Comparison of ENCODE assay signal across 12 cellular contexts in genomic region chr20:63855363-63856110, GRCh38. TPM values are rescaled to one million over a fixed set of nuclear protein-coding genes. Genes with fewer than 3 reads are reported as not detected.
A peak's percentile ranks its signal among the peaks of the same experiment; 100 is the strongest.
DNase-seq lines count a peak whose midpoint lies in the region; ATAC-seq, FAIRE-seq and TF ChIP-seq lines count a peak whose summit lies in the region.
"Had no signal": no experiment of that assay in that cellular context is flagged by ENCODE, and none has a peak within 500 bp of the region (broad histone marks: within the 10 kb centered on the region; RNA-seq: fewer than 3 reads in every experiment).

No MANE protein-coding gene starts in this region.

- in situ Hi-C loops in HepG2 (cut with HindIII; ENCODE audit: extremely low pct_ligation_motif_present, low pct_unique_long_range_greater_than_20kb): loop anchor here (5.0 kb wide), 3 partner anchors 33 to 148 kb away; partner anchors contain the start of genes ARFRP1 and ZGPAT

- TF ChIP-seq POLR2A in HepG2 (IDR thresholded peaks at IDR 0.05; ENCODE audit: insufficient read depth in 1 of 2, low read depth in 2 of 2, low read length in 2 of 2): no peak

- H3K27me3 ChIP-seq in HUES6 (ENCODE audit: control insufficient read depth, insufficient read depth, low read length) (no peaks in the 10 kb centered on the region), endodermal cell (ENCODE audit: control insufficient read depth, insufficient read depth, low read length, poor library complexity, severe bottlenecking) (no peaks in the 10 kb centered on the region), HepG2 (ENCODE audit: control insufficient read depth in 1 of 2, insufficient read depth in 2 of 2, low read length in 2 of 2) (peaks cover 3 to 11% of the 10 kb centered on the region in 2 experiments; a peak in 4 of 5 replicates)

- no TSS peak for BruUV-seq in HepG2 (replicated peaks; lab: Mats Ljungman, UMichigan)

- H3K27me3 Mint-ChIP-seq in endodermal cell (ENCODE audit: insufficient read depth): peaks cover 8% of the 10 kb centered on the region

- CTCF ChIA-PET in HepG2 (lab: Yijun Ruan, JAX; ENCODE audit: low intra/inter-chr PET ratio, low total read pairs): no interaction called here

- intact Hi-C loops in HepG2 (cut with micrococcal nuclease; ENCODE audit: unreplicated experiment): no loop called here
- intact Hi-C loops in left colon (cut with DNase I, micrococcal nuclease): no loop called here

- H3K4me2 ChIP-seq in HepG2 (ENCODE audit: low read depth, low read length): peak overlapping the region; percentile 93

- H3K9ac ChIP-seq in HUES6 (ENCODE audit: low read length) (peak overlapping the region; percentile 57), endodermal cell (ENCODE audit: extremely low read depth, low read length, poor library complexity, severe bottlenecking) (no peak overlapping the region), HepG2 (ENCODE audit: insufficient read depth, low read depth, low read length) (peak overlapping the region; percentile 68; the same call in 1 of the 2 replicates)

- H3K4me1 ChIP-seq in HUES6 (ENCODE audit: control insufficient read depth, insufficient read depth, low read length) (peaks cover 54% of the 10 kb centered on the region), endodermal cell (ENCODE audit: control insufficient read depth, insufficient read depth, low read length) (peaks cover 4% of the 10 kb centered on the region), HepG2 (ENCODE audit: insufficient read depth, low read length) (peaks cover 62% of the 10 kb centered on the region)

- no peaks in the 10 kb centered on the region for H4K20me1 ChIP-seq in HepG2 (ENCODE audit: insufficient read depth, low read length)

- peak; percentile 1 for ATAC-seq in HepG2
- no peak for ATAC-seq in GM18502 (IDR thresholded peaks at IDR 0.05; ENCODE audit: poor library complexity, unreplicated experiment)
- no peak for ATAC-seq in left colon
- ATAC-seq in HG02840 (IDR thresholded peaks at IDR 0.05; ENCODE audit: low FRiP score, unreplicated experiment): no peak

- H3K9me3 ChIP-seq in HUES6 (ENCODE audit: control insufficient read depth, insufficient read depth, low read depth, low read length) (no peaks in the 10 kb centered on the region), endodermal cell (ENCODE audit: control insufficient read depth, low read length) (no peaks in the 10 kb centered on the region), HepG2 (ENCODE audit: low read length) (no peaks in the 10 kb centered on the region)

- 81% methylated on average over 14 to 36 of the region's 36 CpGs for WGBS in endodermal cell (ENCODE audit: insufficient coverage in 1 of 2, insufficient read length in 1 of 2), 2 experiments
- WGBS in HepG2 (ENCODE audit: low lambda C conversion rate): 24% methylated on average over 28 of the region's 36 CpGs

- TF ChIP-seq RAD21 in HepG2 (CRISPR knock-in tag; IDR thresholded peaks at IDR 0.05): no peak

- no peaks in the 10 kb centered on the region for H3K36me3 ChIP-seq in HUES6 (ENCODE audit: control insufficient read depth, insufficient read depth, low read length)
- H3K36me3 ChIP-seq in endodermal cell (ENCODE audit: control insufficient read depth, insufficient read depth, low read length): no peaks in the 10 kb centered on the region
- H3K36me3 ChIP-seq in HepG2 (replicated peaks in 1 of 2; ENCODE audit: control insufficient read depth in 1 of 2, insufficient read depth in 2 of 2, low read length in 2 of 2): no peaks in the 10 kb centered on the region

- peak overlapping the region; percentile 47 for H3K4me3 ChIP-seq in HUES6 (ENCODE audit: low read depth, low read length)
- H3K4me3 ChIP-seq in endodermal cell (ENCODE audit: low read length): no peak overlapping the region
- peak overlapping the region; percentile 60 to 83 (median 66) for H3K4me3 ChIP-seq in HepG2 (replicated peaks in 1 of 3; ENCODE audit: insufficient read depth in 1 of 3, low read depth in 2 of 3, low read length in 3 of 3)

- TF ChIP-seq CTCF in endodermal cell (conservative IDR thresholded peaks at IDR 0.05): no peak
- TF ChIP-seq CTCF in HepG2 (CRISPR knock-in tag; IDR thresholded peaks at IDR 0.05): no peak

- no peak overlapping the region for H2AFZ ChIP-seq in HepG2 (ENCODE audit: low read length)

- TF ChIP-seq EP300 in HepG2 (IDR thresholded peaks at IDR 0.05; ENCODE audit: low read depth in 2 of 2, low read length in 2 of 2) (no peak), HepG2 (CRISPR knock-in tag; IDR thresholded peaks at IDR 0.05; ENCODE audit: borderline replicate concordance) (no peak)

- no peak overlapping the region for H3K27ac Mint-ChIP-seq in endodermal cell
- H3K27ac Mint-ChIP-seq: activated CD4-positive, alpha-beta T cell treated with anti-CD3 and anti-CD28 coated beads, Interleukin-2, amount 10 ng/mL, durations not matched to agents 7 days and 5 days had no signal

- H3K36me3 Mint-ChIP-seq in endodermal cell (ENCODE audit: low read depth): no peaks in the 10 kb centered on the region

- peaks cover 21% of the 10 kb centered on the region for H3K4me1 Mint-ChIP-seq in endodermal cell

- H3K9me3 Mint-ChIP-seq in endodermal cell: no peaks in the 10 kb centered on the region
- H3K9me3 Mint-ChIP-seq: activated CD4-positive, alpha-beta T cell treated with anti-CD3 and anti-CD28 coated beads, Interleukin-2, amount 10 ng/mL, durations not matched to agents 7 days and 5 days had no signal

- DNase-seq in endodermal cell (peak; percentile 62), HepG2 (ENCODE audit: low spot score) (no peak), substantia nigra (lab: John Stamatoyannopoulos, UW) (no peak), left colon (no peak), NCI-H2196 (lab: John Stamatoyannopoulos, UW; ENCODE audit: unreplicated experiment) (no peak)
- DNase-seq: activated CD4-positive, alpha-beta T cell treated with anti-CD3 and anti-CD28 coated beads, Interleukin-2, amount 10 ng/mL, durations not matched to agents 7 days and 5 days; cortex of kidney; NCI-H526; stimulated activated CD4-positive, alpha-beta T cell treated with anti-CD3 and anti-CD28 coated beads, Interleukin-4, amount 100 ng/mL, for 4 hours had no signal

- FAIRE-seq in HepG2 (lab: Jason Lieb, UNC): no peak

- no peak overlapping the region for H3K4me3 Mint-ChIP-seq in endodermal cell
- H3K4me3 Mint-ChIP-seq: activated CD4-positive, alpha-beta T cell treated with anti-CD3 and anti-CD28 coated beads, Interleukin-2, amount 10 ng/mL, durations not matched to agents 7 days and 5 days had no signal

- no peak overlapping the region for H3K27ac ChIP-seq in HUES6 (ENCODE audit: low read depth, low read length)
- H3K27ac ChIP-seq in endodermal cell (ENCODE audit: low read depth, low read length): no peak overlapping the region
- H3K27ac ChIP-seq in HepG2 (ENCODE audit: extremely low read length, insufficient read depth, low read length): no peak overlapping the region
- peak overlapping the region; percentile 13 for H3K27ac ChIP-seq in substantia nigra (ENCODE audit: low read depth, low read length, poor library complexity, severe bottlenecking)

- POLR2A ChIA-PET in HepG2 (lab: Yijun Ruan, JAX): interaction anchor here (1.1 to 3.7 kb wide), 8 partner anchors 8 to 203 kb away, joined by 3 to 59 read pairs (median 6); partner anchors contain the start of genes ARFRP1, TPD52L2 and ZGPAT

- no peaks in the 10 kb centered on the region for H3K79me2 ChIP-seq in HepG2 (ENCODE audit: insufficient read depth, low read length)

RNA-seq across cellular contexts. Expression of gene ABHD16B, which starts 5.8 kb away (rescaled TPM):
- total RNA-seq in endodermal cell (not detected), HepG2 (2016; rRNA removed; fragmentation: Illumina TruSeq; extraction: Trizol) (not detected in 2 replicates), left colon (not detected)
- not detected for polyA plus RNA-seq in endodermal cell (2013, experiment 1 of 2)
- not detected for polyA plus RNA-seq in endodermal cell (2013, experiment 2 of 2)
- not detected in 2 replicates for total RNA-seq in HepG2 (2016; cell fraction: cytosol; rRNA removed; fragmentation: Illumina TruSeq; extraction: Trizol; ENCODE audit: low read depth)
- not detected in 2 replicates for total RNA-seq in HepG2 (2016; cell fraction: insoluble cytoplasmic fraction; rRNA removed; fragmentation: Illumina TruSeq; extraction: Trizol)
- total RNA-seq in HepG2 (2016; cell fraction: membrane; rRNA removed; fragmentation: Illumina TruSeq; extraction: Trizol): not detected in 2 replicates
- total RNA-seq in HepG2 (2016; cell fraction: nucleus; rRNA removed; fragmentation: Illumina TruSeq; extraction: Trizol): not detected in 2 replicates
- polyA plus RNA-seq in HepG2 (2011; rRNA removed): not detected in 2 replicates
- not detected in 2 replicates for polyA plus RNA-seq in HepG2 (2011; cell fraction: cytosol; rRNA removed)
- not detected in 2 replicates for polyA plus RNA-seq in HepG2 (2011; cell fraction: nucleus; rRNA removed)
- polyA plus RNA-seq in HepG2 (2012): not detected in 2 replicates
- not detected in 2 replicates for polyA plus RNA-seq in HepG2 (2016; cell fraction: cytosol; fragmentation: Illumina TruSeq; extraction: Trizol; ENCODE audit: low read depth)
- polyA plus RNA-seq in HepG2 (2016; cell fraction: insoluble cytoplasmic fraction; fragmentation: Illumina TruSeq; extraction: Trizol; ENCODE audit: low read depth): not detected in 2 replicates
- not detected in 2 replicates for polyA plus RNA-seq in HepG2 (2016; cell fraction: membrane; fragmentation: Illumina TruSeq; extraction: Trizol; ENCODE audit: low read depth)
- polyA plus RNA-seq in HepG2 (2016; cell fraction: nucleus; fragmentation: Illumina TruSeq; extraction: Trizol; ENCODE audit: insufficient read depth, low read depth): not detected in 2 replicates
- polyA minus RNA-seq in HepG2 (2011; rRNA and poly(A)+ RNA removed; ENCODE audit: low replicate concordance): not detected in 2 replicates
- not detected in 2 replicates for polyA minus RNA-seq in HepG2 (2011; cell fraction: cytosol; rRNA and poly(A)+ RNA removed)
- not detected in 2 replicates for polyA minus RNA-seq in HepG2 (2011; cell fraction: nucleus; rRNA and poly(A)+ RNA removed)
- total RNA-seq: activated CD4-positive, alpha-beta T cell treated with anti-CD3 and anti-CD28 coated beads, Interleukin-2, amount 10 ng/mL, durations not matched to agents 7 days and 5 days had no signal

RNA-seq across cellular contexts. Expression of gene TPD52L2, which starts 9.5 kb away (rescaled TPM):
- 10 to 100 TPM; 68.3 to 85.2 TPM for total RNA-seq in endodermal cell
- polyA plus RNA-seq in endodermal cell (2013, experiment 1 of 2): 68.0 TPM
- polyA plus RNA-seq in endodermal cell (2013, experiment 2 of 2): 64.1 TPM
- total RNA-seq in HepG2 (2016; rRNA removed; fragmentation: Illumina TruSeq; extraction: Trizol): 156 and 187 TPM in 2 replicates
- total RNA-seq in HepG2 (2016; cell fraction: cytosol; rRNA removed; fragmentation: Illumina TruSeq; extraction: Trizol; ENCODE audit: low read depth): 17.3 and 18.9 TPM in 2 replicates
- total RNA-seq in HepG2 (2016; cell fraction: insoluble cytoplasmic fraction; rRNA removed; fragmentation: Illumina TruSeq; extraction: Trizol): 159 and 183 TPM in 2 replicates
- 68.0 and 74.8 TPM in 2 replicates for total RNA-seq in HepG2 (2016; cell fraction: membrane; rRNA removed; fragmentation: Illumina TruSeq; extraction: Trizol)
- total RNA-seq in HepG2 (2016; cell fraction: nucleus; rRNA removed; fragmentation: Illumina TruSeq; extraction: Trizol): 80.6 and 85.7 TPM in 2 replicates
- polyA plus RNA-seq in HepG2 (2011; rRNA removed): 184 and 198 TPM in 2 replicates
- 197 and 204 TPM in 2 replicates for polyA plus RNA-seq in HepG2 (2011; cell fraction: cytosol; rRNA removed)
- polyA plus RNA-seq in HepG2 (2011; cell fraction: nucleus; rRNA removed): 163 and 169 TPM in 2 replicates
- 96.3 and 115 TPM in 2 replicates for polyA plus RNA-seq in HepG2 (2012)
- 18.7 and 19.4 TPM in 2 replicates for polyA plus RNA-seq in HepG2 (2016; cell fraction: cytosol; fragmentation: Illumina TruSeq; extraction: Trizol; ENCODE audit: low read depth)
- polyA plus RNA-seq in HepG2 (2016; cell fraction: insoluble cytoplasmic fraction; fragmentation: Illumina TruSeq; extraction: Trizol; ENCODE audit: low read depth): 188 and 207 TPM in 2 replicates
- polyA plus RNA-seq in HepG2 (2016; cell fraction: membrane; fragmentation: Illumina TruSeq; extraction: Trizol; ENCODE audit: low read depth): 59.6 and 59.7 TPM in 2 replicates
- 162 and 173 TPM in 2 replicates for polyA plus RNA-seq in HepG2 (2016; cell fraction: nucleus; fragmentation: Illumina TruSeq; extraction: Trizol; ENCODE audit: insufficient read depth, low read depth)
- 128 and 150 TPM in 2 replicates for polyA minus RNA-seq in HepG2 (2011; rRNA and poly(A)+ RNA removed; ENCODE audit: low replicate concordance)
- 114 and 118 TPM in 2 replicates for polyA minus RNA-seq in HepG2 (2011; cell fraction: cytosol; rRNA and poly(A)+ RNA removed)
- polyA minus RNA-seq in HepG2 (2011; cell fraction: nucleus; rRNA and poly(A)+ RNA removed): 47.3 and 56.6 TPM in 2 replicates
- 10 to 100 TPM; 49.5 to 58.5 TPM for total RNA-seq in left colon

RNA-seq across cellular contexts. Expression of gene ZBTB46, which starts 24.5 kb away (rescaled TPM):
- total RNA-seq in endodermal cell (10 to 100 TPM; 24.9 to 25.9 TPM), HepG2 (2016; rRNA removed; fragmentation: Illumina TruSeq; extraction: Trizol) (10.9 and 13.5 TPM in 2 replicates), left colon (1 to 10 TPM; 3.0 to 5.6 TPM)
- polyA plus RNA-seq in endodermal cell (2013, experiment 1 of 2): 8.4 TPM
- 7.5 TPM for polyA plus RNA-seq in endodermal cell (2013, experiment 2 of 2)
- total RNA-seq in HepG2 (2016; cell fraction: cytosol; rRNA removed; fragmentation: Illumina TruSeq; extraction: Trizol; ENCODE audit: low read depth): 74.9 and 80.6 TPM in 2 replicates
- total RNA-seq in HepG2 (2016; cell fraction: insoluble cytoplasmic fraction; rRNA removed; fragmentation: Illumina TruSeq; extraction: Trizol): 10.9 and 15.4 TPM in 2 replicates
- 51.8 and 55.2 TPM in 2 replicates for total RNA-seq in HepG2 (2016; cell fraction: membrane; rRNA removed; fragmentation: Illumina TruSeq; extraction: Trizol)
- total RNA-seq in HepG2 (2016; cell fraction: nucleus; rRNA removed; fragmentation: Illumina TruSeq; extraction: Trizol): 8.7 and 9.2 TPM in 2 replicates
- polyA plus RNA-seq in HepG2 (2011; rRNA removed): 1.6 and 2.7 TPM in 2 replicates
- 1.6 and 2.0 TPM in 2 replicates for polyA plus RNA-seq in HepG2 (2011; cell fraction: cytosol; rRNA removed)
- polyA plus RNA-seq in HepG2 (2011; cell fraction: nucleus; rRNA removed): 7.2 and 7.6 TPM in 2 replicates
- polyA plus RNA-seq in HepG2 (2012): 3.8 and 5.3 TPM in 2 replicates
- polyA plus RNA-seq in HepG2 (2016; cell fraction: cytosol; fragmentation: Illumina TruSeq; extraction: Trizol; ENCODE audit: low read depth): 0.45 and 0.85 TPM in 2 replicates
- 3.9 and 4.2 TPM in 2 replicates for polyA plus RNA-seq in HepG2 (2016; cell fraction: insoluble cytoplasmic fraction; fragmentation: Illumina TruSeq; extraction: Trizol; ENCODE audit: low read depth)
- polyA plus RNA-seq in HepG2 (2016; cell fraction: membrane; fragmentation: Illumina TruSeq; extraction: Trizol; ENCODE audit: low read depth): 1.4 and 1.5 TPM in 2 replicates
- 7.1 and 7.5 TPM in 2 replicates for polyA plus RNA-seq in HepG2 (2016; cell fraction: nucleus; fragmentation: Illumina TruSeq; extraction: Trizol; ENCODE audit: insufficient read depth, low read depth)
- 18.8 and 33.6 TPM in 2 replicates for polyA minus RNA-seq in HepG2 (2011; rRNA and poly(A)+ RNA removed; ENCODE audit: low replicate concordance)
- polyA minus RNA-seq in HepG2 (2011; cell fraction: cytosol; rRNA and poly(A)+ RNA removed): 8.3 and 9.0 TPM in 2 replicates
- polyA minus RNA-seq in HepG2 (2011; cell fraction: nucleus; rRNA and poly(A)+ RNA removed): 5.4 and 9.1 TPM in 2 replicates
- total RNA-seq: activated CD4-positive, alpha-beta T cell treated with anti-CD3 and anti-CD28 coated beads, Interleukin-2, amount 10 ng/mL, durations not matched to agents 7 days and 5 days had no signal

RNA-seq across cellular contexts. Expression of gene DNAJC5, which starts 39.4 kb away (rescaled TPM):
- total RNA-seq in endodermal cell: 10 to 100 TPM; 25.8 to 26.8 TPM
- 26.0 TPM for polyA plus RNA-seq in endodermal cell (2013, experiment 1 of 2)
- polyA plus RNA-seq in endodermal cell (2013, experiment 2 of 2): 25.3 TPM
- total RNA-seq in HepG2 (2016; rRNA removed; fragmentation: Illumina TruSeq; extraction: Trizol): 54.3 and 64.5 TPM in 2 replicates
- total RNA-seq in HepG2 (2016; cell fraction: cytosol; rRNA removed; fragmentation: Illumina TruSeq; extraction: Trizol; ENCODE audit: low read depth): 11.9 and 12.0 TPM in 2 replicates
- 48.4 and 65.4 TPM in 2 replicates for total RNA-seq in HepG2 (2016; cell fraction: insoluble cytoplasmic fraction; rRNA removed; fragmentation: Illumina TruSeq; extraction: Trizol)
- 20.9 and 21.3 TPM in 2 replicates for total RNA-seq in HepG2 (2016; cell fraction: membrane; rRNA removed; fragmentation: Illumina TruSeq; extraction: Trizol)
- 36.9 and 44.3 TPM in 2 replicates for total RNA-seq in HepG2 (2016; cell fraction: nucleus; rRNA removed; fragmentation: Illumina TruSeq; extraction: Trizol)
- 42.8 and 51.8 TPM in 2 replicates for polyA plus RNA-seq in HepG2 (2011; rRNA removed)
- polyA plus RNA-seq in HepG2 (2011; cell fraction: cytosol; rRNA removed): 50.7 and 53.5 TPM in 2 replicates
- polyA plus RNA-seq in HepG2 (2011; cell fraction: nucleus; rRNA removed): 53.1 and 56.7 TPM in 2 replicates
- 35.9 and 42.1 TPM in 2 replicates for polyA plus RNA-seq in HepG2 (2012)
- 6.9 and 7.7 TPM in 2 replicates for polyA plus RNA-seq in HepG2 (2016; cell fraction: cytosol; fragmentation: Illumina TruSeq; extraction: Trizol; ENCODE audit: low read depth)
- polyA plus RNA-seq in HepG2 (2016; cell fraction: insoluble cytoplasmic fraction; fragmentation: Illumina TruSeq; extraction: Trizol; ENCODE audit: low read depth): 37.7 and 43.6 TPM in 2 replicates
- 11.5 and 11.7 TPM in 2 replicates for polyA plus RNA-seq in HepG2 (2016; cell fraction: membrane; fragmentation: Illumina TruSeq; extraction: Trizol; ENCODE audit: low read depth)
- 52.1 and 53.7 TPM in 2 replicates for polyA plus RNA-seq in HepG2 (2016; cell fraction: nucleus; fragmentation: Illumina TruSeq; extraction: Trizol; ENCODE audit: insufficient read depth, low read depth)
- polyA minus RNA-seq in HepG2 (2011; rRNA and poly(A)+ RNA removed; ENCODE audit: low replicate concordance): 45.9 and 137 TPM in 2 replicates
- polyA minus RNA-seq in HepG2 (2011; cell fraction: cytosol; rRNA and poly(A)+ RNA removed): 49.8 and 50.2 TPM in 2 replicates
- 27.8 and 28.3 TPM in 2 replicates for polyA minus RNA-seq in HepG2 (2011; cell fraction: nucleus; rRNA and poly(A)+ RNA removed)
- total RNA-seq in left colon: 10 to 100 TPM; 55.3 to 79.4 TPM
